Comparison of ENCODE assay signal across 13 cellular contexts in genomic region chr14:104085032-104085888, GRCh38. TPM values are rescaled to one million over a fixed set of nuclear protein-coding genes. Genes with fewer than 3 reads are reported as not detected.
DNase-seq lines count a peak whose midpoint lies in the region; ATAC-seq and TF ChIP-seq lines count a peak whose summit lies in the region.
"Had no signal": no experiment of that assay in that cellular context is flagged by ENCODE, and none has a peak within 500 bp of the region (broad histone marks: within the 10 kb centered on the region; RNA-seq: fewer than 3 reads in every experiment).

ASPG (plus strand) TSS chr14:104085700; CDS start chr14:104085771, 71 bp downstream.

- CTCF ChIA-PET in CD8-positive, alpha-beta T cell (lab: Charles Lee) = interaction anchor here (0.9 to 1.2 kb wide), 2 partner anchors 9 kb away, joined by 3 read pairs; no protein-coding TSS in a partner anchor
- CTCF ChIA-PET in IMR-90 (lab: Yijun Ruan, JAX) = no interaction called here

- no peak within 1 kb of the TSS for H4K5ac ChIP-seq in IMR-90 (ENCODE audit: low read depth, low read length)

- H3K36me3 ChIP-seq in CD8-positive, alpha-beta T cell (ENCODE audit: insufficient read depth, low read length) = no peaks in the 10 kb centered on the region
- H3K36me3 ChIP-seq in IMR-90 (ENCODE audit: control insufficient read depth, insufficient read depth, low read length) (no peaks in the 10 kb centered on the region), esophagus squamous epithelium (no peaks in the 10 kb centered on the region), Karpas-422 (ENCODE audit: insufficient read depth, low read length) (no peaks in the 10 kb centered on the region)

- peak within 1 kb of the TSS; percentile 49 for H3K4me3 Mint-ChIP-seq in CD8-positive, alpha-beta T cell
- H3K4me3 Mint-ChIP-seq in natural killer cell treated with Interleukin-12 subunit alpha and Interleukin-12 subunit beta and Interleukin-15 and Interleukin-18, amount 100 ng/mL, for 72 hours = peak within 1 kb of the TSS; percentile 7

- H2AK5ac ChIP-seq in IMR-90 (ENCODE audit: low read depth, low read length) = no peak within 1 kb of the TSS

- peak in 1 of 7 experiments; percentile 45 for DNase-seq in CD8-positive, alpha-beta T cell
- DNase-seq in IMR-90 (no peak), esophagus squamous epithelium (lab: John Stamatoyannopoulos, UW) (no peak), Karpas-422 (no peak), GM19240 (ENCODE audit: insufficient read length, low spot score) (no peak), NCI-H2171 treated with DMSO at 0.1 percent for 48 hours (lab: John Stamatoyannopoulos, UW) (no peak)
- no peak for DNase-seq in natural killer cell treated with Interleukin-12 subunit alpha and Interleukin-12 subunit beta and Interleukin-15 and Interleukin-18, amount 100 ng/mL, for 72 hours (ENCODE audit: low spot score)
- DNase-seq: activated gamma-delta T cell treated with Interleukin-2 at 50 U/mL for 16 hours, foreskin fibroblast, GOT3, PC-3 had no signal

- TF ChIP-seq RAD21 in IMR-90 (IDR thresholded peaks at IDR 0.05; ENCODE audit: low read length) = no peak

- intact Hi-C loops in CD8-positive, alpha-beta T cell (cut with DNase I, micrococcal nuclease) = no loop called here
- intact Hi-C loops in IMR-90 (cut with micrococcal nuclease) (no loop called here), esophagus squamous epithelium (cut with DNase I) (no loop called here)

- H3K4me3 ChIP-seq in CD8-positive, alpha-beta T cell (ENCODE audit: low read depth, low read length) = no peak within 1 kb of the TSS
- H3K4me3 ChIP-seq in IMR-90 (ENCODE audit: insufficient read depth, low read depth, low read length) (no peak within 1 kb of the TSS), esophagus squamous epithelium (peak within 1 kb of the TSS in 2 of 4 donors; percentile 16 to 51), Karpas-422 (ENCODE audit: low read length) (no peak within 1 kb of the TSS)

- H3K36me3 Mint-ChIP-seq in CD8-positive, alpha-beta T cell = no peaks in the 10 kb centered on the region
- no peaks in the 10 kb centered on the region for H3K36me3 Mint-ChIP-seq in natural killer cell treated with Interleukin-12 subunit alpha and Interleukin-12 subunit beta and Interleukin-15 and Interleukin-18, amount 100 ng/mL, for 72 hours

- H2BK15ac ChIP-seq in IMR-90 (ENCODE audit: low read depth, low read length) = no peak within 1 kb of the TSS

- in situ Hi-C loops in IMR-90 (cut with MboI; ENCODE audit: low sequenced_read_pairs) = loop anchor here (25.0 kb wide), 2 partner anchors 477 to 552 kb away; no protein-coding TSS in a partner anchor

- peak; percentile 71 for ATAC-seq in CD8-positive, alpha-beta T cell
- no peak for ATAC-seq in IMR-90 (ENCODE audit: low read depth)
- ATAC-seq in natural killer cell treated with Interleukin-12 subunit alpha and Interleukin-12 subunit beta and Interleukin-15 and Interleukin-18, amount 100 ng/mL, for 72 hours = peak; percentile 18 to 82
- no peak for ATAC-seq in GM19455 (IDR thresholded peaks at IDR 0.05; ENCODE audit: unreplicated experiment)
- ATAC-seq: PC-3 had no signal

- no peak within 1 kb of the TSS for H3K27ac Mint-ChIP-seq in CD8-positive, alpha-beta T cell
- H3K27ac Mint-ChIP-seq in natural killer cell treated with Interleukin-12 subunit alpha and Interleukin-12 subunit beta and Interleukin-15 and Interleukin-18, amount 100 ng/mL, for 72 hours = no peak within 1 kb of the TSS

- H3K27me3 ChIP-seq in CD8-positive, alpha-beta T cell (ENCODE audit: insufficient read depth, low read length) = no peaks in the 10 kb centered on the region
- peaks cover 4% of the 10 kb centered on the region for H3K27me3 ChIP-seq in IMR-90 (ENCODE audit: control insufficient read depth, insufficient read depth, low read length)
- H3K27me3 ChIP-seq in esophagus squamous epithelium = peaks cover 0 to 77% (median 3%) of the 10 kb centered on the region in 4 donors
- no peaks in the 10 kb centered on the region for H3K27me3 ChIP-seq in Karpas-422 (ENCODE audit: low read length)

- no peaks in the 10 kb centered on the region for H3K79me1 ChIP-seq in IMR-90 (ENCODE audit: low read depth in 1 of 2, low read length in 2 of 2)

- TF ChIP-seq CTCF in CD8-positive, alpha-beta T cell (IDR thresholded peaks at IDR 0.05) = no peak
- no peak for TF ChIP-seq CTCF in IMR-90 (conservative IDR thresholded peaks at IDR 0.05; ENCODE audit: low read depth, low read length)
- TF ChIP-seq CTCF in esophagus squamous epithelium (IDR thresholded peaks at IDR 0.05) = no peak

- H3K4me1 Mint-ChIP-seq in CD8-positive, alpha-beta T cell (ENCODE audit: low read depth) = peaks cover 2% of the 10 kb centered on the region
- no peaks in the 10 kb centered on the region for H3K4me1 Mint-ChIP-seq in natural killer cell treated with Interleukin-12 subunit alpha and Interleukin-12 subunit beta and Interleukin-15 and Interleukin-18, amount 100 ng/mL, for 72 hours (ENCODE audit: low read depth in 2 of 2)

- no peak within 1 kb of the TSS for H2BK5ac ChIP-seq in IMR-90 (ENCODE audit: low read depth, low read length, poor library complexity, severe bottlenecking)

- H3K9me3 Mint-ChIP-seq in CD8-positive, alpha-beta T cell = no peaks in the 10 kb centered on the region
- no peaks in the 10 kb centered on the region for H3K9me3 Mint-ChIP-seq in natural killer cell treated with Interleukin-12 subunit alpha and Interleukin-12 subunit beta and Interleukin-15 and Interleukin-18, amount 100 ng/mL, for 72 hours

- no peaks in the 10 kb centered on the region for H3K9me3 ChIP-seq in CD8-positive, alpha-beta T cell (ENCODE audit: low read length)
- H3K9me3 ChIP-seq in IMR-90 (ENCODE audit: control insufficient read depth, insufficient read depth, low read length) (no peaks in the 10 kb centered on the region), esophagus squamous epithelium (no peaks in the 10 kb centered on the region), Karpas-422 (ENCODE audit: low read length) (no peaks in the 10 kb centered on the region)

- H4K20me1 ChIP-seq in IMR-90 (ENCODE audit: insufficient read depth, low read length) = no peaks in the 10 kb centered on the region
- no peaks in the 10 kb centered on the region for H4K20me1 ChIP-seq in Karpas-422 (ENCODE audit: insufficient read depth, low read depth, low read length)

- H3K4me2 ChIP-seq in IMR-90 (ENCODE audit: low read depth, low read length) (no peak within 1 kb of the TSS), Karpas-422 (ENCODE audit: low read depth, low read length, poor library complexity, severe bottlenecking) (no peak within 1 kb of the TSS)
- H3K4me2 ChIP-seq: KMS-11 had no signal

- H2BK20ac ChIP-seq in IMR-90 (ENCODE audit: low read depth, low read length) = no peak within 1 kb of the TSS

- no peak within 1 kb of the TSS for H4K91ac ChIP-seq in IMR-90 (ENCODE audit: insufficient read depth, low read depth, low read length)

- no TSS peak for BruUV-seq in IMR-90 (replicated peaks; lab: Mats Ljungman, UMichigan)

- no peak within 1 kb of the TSS for H3K4ac ChIP-seq in IMR-90 (ENCODE audit: low read depth, low read length)

- H4K8ac ChIP-seq in IMR-90 (ENCODE audit: low read depth in 2 of 2, low read length in 2 of 2) = no peak within 1 kb of the TSS

- WGBS in IMR-90 (ENCODE audit: extremely low coverage in 2 of 2, insufficient read length in 1 of 2), 2 experiments = 6% methylated on average over 7 of the region's 70 CpGs; no CpG with 5 or more reads in 1 of the 2 experiments
- 37 to 92% methylated on average over 4 to 7 of the region's 70 CpGs for WGBS in esophagus squamous epithelium, 2 donors

- no peaks in the 10 kb centered on the region for H3K79me2 ChIP-seq in Karpas-422 (ENCODE audit: low read length)

- POLR2A ChIA-PET in CD8-positive, alpha-beta T cell (lab: Charles Lee) = no interaction called here
- POLR2A ChIA-PET in IMR-90 (lab: Charles Lee; ENCODE audit: unreplicated experiment) = no interaction called here

- H3K27ac ChIP-seq in CD8-positive, alpha-beta T cell (ENCODE audit: low read depth, low read length) = no peak within 1 kb of the TSS
- no peak within 1 kb of the TSS for H3K27ac ChIP-seq in IMR-90 (ENCODE audit: insufficient read depth, low read length)
- H3K27ac ChIP-seq in esophagus squamous epithelium = no peak within 1 kb of the TSS
- H3K27ac ChIP-seq in Karpas-422 (ENCODE audit: low read length) = no peak within 1 kb of the TSS
- H3K27ac ChIP-seq: KMS-11 had no signal

- TF ChIP-seq POLR2A in IMR-90 (IDR thresholded peaks at IDR 0.05; ENCODE audit: low read depth, low read length) = no peak
- TF ChIP-seq POLR2A in esophagus squamous epithelium (IDR thresholded peaks at IDR 0.05) = no peak

- H3K18ac ChIP-seq in IMR-90 (ENCODE audit: low read depth, low read length) = no peak within 1 kb of the TSS

- dilution Hi-C loops in IMR-90 (cut with HindIII; ENCODE audit: low sequenced_read_pairs, unreplicated experiment) = no loop called here

- H3K9ac ChIP-seq in IMR-90 (ENCODE audit: low read depth, low read length) = no peak within 1 kb of the TSS
- H3K9ac ChIP-seq in Karpas-422 (ENCODE audit: low read length) = no peak within 1 kb of the TSS
- H3K9ac ChIP-seq: KMS-11 had no signal

- H2AFZ ChIP-seq in IMR-90 (replicated peaks; ENCODE audit: low read length, poor library complexity) = peak within 1 kb of the TSS; percentile 63
- no peak within 1 kb of the TSS for H2AFZ ChIP-seq in Karpas-422 (ENCODE audit: low read length)

- no peak within 1 kb of the TSS for H2BK120ac ChIP-seq in IMR-90 (ENCODE audit: low read depth, low read length)

- no peak within 1 kb of the TSS for H3K23ac ChIP-seq in IMR-90 (ENCODE audit: low read depth, low read length)

- peaks cover 16% of the 10 kb centered on the region for H3K27me3 Mint-ChIP-seq in CD8-positive, alpha-beta T cell (ENCODE audit: low read depth)
- H3K27me3 Mint-ChIP-seq in natural killer cell treated with Interleukin-12 subunit alpha and Interleukin-12 subunit beta and Interleukin-15 and Interleukin-18, amount 100 ng/mL, for 72 hours = peaks cover 0 to 5% of the 10 kb centered on the region in 2 donors

- H3K56ac ChIP-seq in IMR-90 (ENCODE audit: extremely low read depth, insufficient read depth, low read length) = no peak within 1 kb of the TSS

- no peaks in the 10 kb centered on the region for H3K9me2 ChIP-seq in Karpas-422 (replicated peaks; ENCODE audit: insufficient read depth, low read length)

- H3K14ac ChIP-seq in IMR-90 (replicated peaks; ENCODE audit: low read depth, low read length) = no peak within 1 kb of the TSS

- no peak within 1 kb of the TSS for H2AK9ac ChIP-seq in IMR-90 (replicated peaks; ENCODE audit: low read depth, low read length, poor library complexity)

- no peaks in the 10 kb centered on the region for H3K9me1 ChIP-seq in IMR-90 (ENCODE audit: insufficient read depth, low read length)

- no peaks in the 10 kb centered on the region for H3K4me1 ChIP-seq in CD8-positive, alpha-beta T cell (ENCODE audit: insufficient read depth, low read length)
- H3K4me1 ChIP-seq in IMR-90 (ENCODE audit: control insufficient read depth, insufficient read depth, low read length) (no peaks in the 10 kb centered on the region), esophagus squamous epithelium (peaks cover 0 to 7% (median 0%) of the 10 kb centered on the region in 3 donors), Karpas-422 (ENCODE audit: low read length) (no peaks in the 10 kb centered on the region)

RNA-seq across cellular contexts. Expression of gene ASPG, which starts in this region (rescaled TPM):
- not detected for total RNA-seq in CD8-positive, alpha-beta T cell
- total RNA-seq in IMR-90 (2012; rRNA removed) (not detected in 2 replicates), esophagus squamous epithelium (10 to 100 TPM; 12.2 to 78.2 (median 40.8) TPM)
- not detected in 2 replicates for polyA plus RNA-seq in IMR-90 (2012; rRNA removed)
- not detected in 2 replicates for polyA plus RNA-seq in IMR-90 (2012; cell fraction: cytosol; rRNA removed)
- polyA plus RNA-seq in IMR-90 (2012; cell fraction: nucleus; rRNA removed; ENCODE audit: low replicate concordance) = not detected in 2 replicates
- total RNA-seq in natural killer cell treated with Interleukin-12 subunit alpha and Interleukin-12 subunit beta and Interleukin-15 and Interleukin-18, amount 100 ng/mL, for 72 hours = not detected
- not detected in 2 replicates for total RNA-seq in Karpas-422 (2014; rRNA removed; shearing (Covaris generic); ENCODE audit: low replicate concordance)

Comparison
In these comparisons a context has a peak if more than half of its experiments do, and no peak if none do; other contexts are left out.
1. RNA of gene ASPG (total RNA-seq): 12.2 to 78.2 TPM in esophagus squamous epithelium; not detected in CD8-positive, alpha-beta T cell, not detected in IMR-90, not detected in natural killer cell treated with Interleukin-12 subunit alpha and Interleukin-12 subunit beta and Interleukin-15 and Interleukin-18, amount 100 ng/mL, for 72 hours and not detected in Karpas-422; every median in the first group is over 4 times any median in the second.
2. Peak in ATAC-seq in CD8-positive, alpha-beta T cell; RNA of the gene not detected or under 1 TPM.
3. Peak in ATAC-seq in natural killer cell treated with Interleukin-12 subunit alpha and Interleukin-12 subunit beta and Interleukin-15 and Interleukin-18, amount 100 ng/mL, for 72 hours; RNA of the gene not detected or under 1 TPM.